Comparison of ENCODE assay signal across 9 cellular contexts in the genomic region with DNA sequence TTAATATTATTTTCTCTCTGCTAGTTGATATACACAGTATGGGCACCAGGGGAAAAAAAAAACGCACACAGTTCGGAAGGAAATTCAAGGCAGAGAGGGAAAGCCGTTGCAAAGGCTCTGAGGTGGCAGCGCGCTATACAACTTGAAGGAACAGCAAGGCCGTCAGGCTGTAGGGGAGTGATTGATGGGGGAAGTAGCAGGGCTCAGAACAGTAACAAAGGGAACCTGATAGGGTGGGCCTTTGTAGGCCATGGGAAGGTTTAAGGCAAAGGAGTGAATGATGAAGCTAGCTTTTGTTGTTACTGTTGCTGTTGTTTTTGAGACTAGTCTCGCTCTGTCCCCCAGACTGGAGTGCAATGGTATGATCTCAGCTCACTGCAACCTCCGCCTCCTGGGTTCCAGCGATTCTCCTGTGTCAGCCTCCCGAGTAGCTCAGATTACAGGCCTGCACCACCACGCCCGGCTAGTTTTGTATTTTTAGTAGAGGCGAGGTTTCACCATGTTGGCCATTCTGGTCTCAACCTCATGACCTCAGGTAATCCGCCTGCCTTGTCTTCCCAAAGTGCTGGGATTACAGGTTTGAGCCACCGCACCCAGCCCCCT. TPM values are rescaled to one million over a fixed set of nuclear protein-coding genes. Genes with fewer than 3 reads are reported as not detected.
A peak's percentile ranks its signal among the peaks of the same experiment; 100 is the strongest.
DNase-seq lines count a peak whose midpoint lies in the region; ATAC-seq and TF ChIP-seq lines count a peak whose summit lies in the region.
"Had no signal": no experiment of that assay in that cellular context is flagged by ENCODE, and none has a peak within 500 bp of the region (broad histone marks: within the 10 kb centered on the region; RNA-seq: fewer than 3 reads in every experiment).

No MANE protein-coding gene starts in this region.

- H3K4me3 Mint-ChIP-seq in activated CD8-positive, alpha-beta T cell treated with anti-CD3 and anti-CD28 coated beads for 36 hours, result no peak overlapping the region

- TF ChIP-seq CTCF in activated CD8-positive, alpha-beta T cell treated with anti-CD3 and anti-CD28 coated beads for 36 hours (IDR thresholded peaks at IDR 0.05), result peak; percentile 55
- no peak for TF ChIP-seq CTCF in prostate gland (IDR thresholded peaks at IDR 0.05)

- CTCF ChIA-PET in HEK293T (lab: Yijun Ruan, JAX), result interaction anchor here (0.6 to 1.5 kb wide), 10 partner anchors 8 to 1301 kb away, joined by 3 to 6 read pairs (median 3); partner anchors contain the start of gene AQP3
- CTCF ChIA-PET in activated CD8-positive, alpha-beta T cell treated with anti-CD3 and anti-CD28 coated beads for 36 hours (lab: Charles Lee), result interaction anchor here (0.5 to 5.4 kb wide), 43 partner anchors 10 to 864 kb away, joined by 3 to 63 read pairs (median 5); partner anchors contain the start of genes AQP3, NFX1 and NOL6

- H3K9me3 Mint-ChIP-seq in activated CD8-positive, alpha-beta T cell treated with anti-CD3 and anti-CD28 coated beads for 36 hours, result no peaks in the 10 kb centered on the region

- peak; percentile 29 for ATAC-seq in activated CD8-positive, alpha-beta T cell treated with anti-CD3 and anti-CD28 coated beads for 36 hours
- ATAC-seq in left ventricle myocardium superior (peak; percentile 45), HG03565 (IDR thresholded peaks at IDR 0.05; ENCODE audit: unreplicated experiment) (no peak), HG02938 (IDR thresholded peaks at IDR 0.05; ENCODE audit: unreplicated experiment) (no peak)

- intact Hi-C loops in activated CD8-positive, alpha-beta T cell treated with anti-CD3 and anti-CD28 coated beads for 36 hours (cut with micrococcal nuclease), result no loop called here
- intact Hi-C loops in left ventricle myocardium superior (cut with micrococcal nuclease) (no loop called here), prostate gland (cut with DNase I) (loop anchor here (5.0 kb wide), 2 partner anchors 42 to 92 kb away; no protein-coding TSS in a partner anchor)

- H3K27ac Mint-ChIP-seq in activated CD8-positive, alpha-beta T cell treated with anti-CD3 and anti-CD28 coated beads for 36 hours, result no peak overlapping the region

- WGBS in prostate gland, result 65% methylated on average over 15 of the region's 15 CpGs

- POLR2A ChIA-PET in HEK293T (lab: Yijun Ruan, JAX), result no interaction called here
- POLR2A ChIA-PET in activated CD8-positive, alpha-beta T cell treated with anti-CD3 and anti-CD28 coated beads for 36 hours (lab: Charles Lee), result interaction anchor here (0.8 to 1.2 kb wide), 3 partner anchors 39 to 98 kb away, joined by 3 to 7 read pairs (median 3); partner anchors contain the start of gene NOL6

- H3K27me3 Mint-ChIP-seq in activated CD8-positive, alpha-beta T cell treated with anti-CD3 and anti-CD28 coated beads for 36 hours, result no peaks in the 10 kb centered on the region

- no peaks in the 10 kb centered on the region for H3K4me1 ChIP-seq in prostate gland (replicated peaks)
- H3K4me1 ChIP-seq: SJSA1 had no signal

- no peak for TF ChIP-seq POLR2A in prostate gland (IDR thresholded peaks at IDR 0.05)

- peaks cover 0 to 7% of the 10 kb centered on the region in 2 donors for H3K36me3 ChIP-seq in prostate gland
- H3K36me3 ChIP-seq: SJSA1 had no signal

- H3K9me3 ChIP-seq in prostate gland, result no peaks in the 10 kb centered on the region
- H3K9me3 ChIP-seq: SJSA1 had no signal

- DNase-seq in HEK293T (ENCODE audit: extremely low spot score) (peak; percentile 28), left ventricle myocardium superior (no peak), renal cortical epithelial cell (ENCODE audit: low read depth) (peak; percentile 22), superior temporal gyrus (ENCODE audit: extremely low spot score) (no peak), prostate gland (ENCODE audit: low spot score) (no peak)
- no peak for DNase-seq in activated CD8-positive, alpha-beta T cell treated with anti-CD3 and anti-CD28 coated beads for 36 hours

- H3K36me3 Mint-ChIP-seq in activated CD8-positive, alpha-beta T cell treated with anti-CD3 and anti-CD28 coated beads for 36 hours (ENCODE audit: low read depth), result no peaks in the 10 kb centered on the region

- H3K4me3 ChIP-seq in prostate gland, result no peak overlapping the region
- H3K4me3 ChIP-seq: SJSA1 had no signal

- peaks cover 4% of the 10 kb centered on the region for H3K4me1 Mint-ChIP-seq in activated CD8-positive, alpha-beta T cell treated with anti-CD3 and anti-CD28 coated beads for 36 hours (ENCODE audit: low read depth)

- no peaks in the 10 kb centered on the region for H3K27me3 ChIP-seq in prostate gland (replicated peaks; ENCODE audit: insufficient read depth)
- H3K27me3 ChIP-seq: SJSA1 had no signal

- H3K27ac ChIP-seq in prostate gland, result no peak overlapping the region
- H3K27ac ChIP-seq: SJSA1 had no signal

TF ChIP-seq in HEK293T, 16 proteins besides CTCF, POLR2A, EP300 and RAD21:
- TF ChIP-seq BHLHE40 (IDR thresholded peaks at IDR 0.05; ENCODE audit: borderline replicate concordance), result peak; percentile 78
- TF ChIP-seq, protein P1, sequence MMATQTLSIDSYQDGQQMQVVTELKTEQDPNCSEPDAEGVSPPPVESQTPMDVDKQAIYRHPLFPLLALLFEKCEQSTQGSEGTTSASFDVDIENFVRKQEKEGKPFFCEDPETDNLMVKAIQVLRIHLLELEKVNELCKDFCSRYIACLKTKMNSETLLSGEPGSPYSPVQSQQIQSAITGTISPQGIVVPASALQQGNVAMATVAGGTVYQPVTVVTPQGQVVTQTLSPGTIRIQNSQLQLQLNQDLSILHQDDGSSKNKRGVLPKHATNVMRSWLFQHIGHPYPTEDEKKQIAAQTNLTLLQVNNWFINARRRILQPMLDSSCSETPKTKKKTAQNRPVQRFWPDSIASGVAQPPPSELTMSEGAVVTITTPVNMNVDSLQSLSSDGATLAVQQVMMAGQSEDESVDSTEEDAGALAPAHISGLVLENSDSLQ (IDR thresholded peaks at IDR 0.05), result peak; percentile 91
- peak; percentile 50; the same call in 1 of the 2 replicates for TF ChIP-seq FOXM1 (IDR thresholded peaks at IDR 0.05; ENCODE audit: borderline replicate concordance)
- no peak for TF ChIP-seq CTBP1 (IDR thresholded peaks at IDR 0.05; ENCODE audit: borderline replicate concordance)
- no peak for TF ChIP-seq SUZ12 (IDR thresholded peaks at IDR 0.05)
- no peak for TF ChIP-seq ZNF384 (IDR thresholded peaks at IDR 0.05)
TF ChIP-seq in HEK293T: peak in this region for 3.

RNA-seq across cellular contexts. Expression of gene AQP7, which starts 27.0 kb away (rescaled TPM):
- total RNA-seq in activated CD8-positive, alpha-beta T cell treated with anti-CD3 and anti-CD28 coated beads for 36 hours, result not detected
- total RNA-seq in left ventricle myocardium superior, result 173 TPM
- 0.25 TPM in 1 of 2 replicates, not detected in the other for total RNA-seq in renal cortical epithelial cell
- 1 to 10 TPM in 1 of 2 donors, not detected in 1; 6.4 TPM for total RNA-seq in prostate gland
- total RNA-seq: SJSA1 had no signal

Comparison
In these comparisons a context has a peak if more than half of its experiments do, and no peak if none do; other contexts are left out.
1. DNase-seq: peak in HEK293T (single experiment) and renal cortical epithelial cell (single experiment); none in activated CD8-positive, alpha-beta T cell treated with anti-CD3 and anti-CD28 coated beads for 36 hours (single experiment), left ventricle myocardium superior (single experiment), superior temporal gyrus (single experiment) and prostate gland (single experiment).
2. ATAC-seq: peak in activated CD8-positive, alpha-beta T cell treated with anti-CD3 and anti-CD28 coated beads for 36 hours (single experiment) and left ventricle myocardium superior (single experiment); none in HG03565 (single experiment) and HG02938 (single experiment).
3. RNA of gene AQP7, which starts 27.0 kb away (total RNA-seq): 173 TPM in left ventricle myocardium superior (single experiment); 6.4 TPM in prostate gland, 0.25 TPM in renal cortical epithelial cell and not detected in activated CD8-positive, alpha-beta T cell treated with anti-CD3 and anti-CD28 coated beads for 36 hours; every median in the first group is over 10 times any median in the second.